In the genomic region with DNA sequence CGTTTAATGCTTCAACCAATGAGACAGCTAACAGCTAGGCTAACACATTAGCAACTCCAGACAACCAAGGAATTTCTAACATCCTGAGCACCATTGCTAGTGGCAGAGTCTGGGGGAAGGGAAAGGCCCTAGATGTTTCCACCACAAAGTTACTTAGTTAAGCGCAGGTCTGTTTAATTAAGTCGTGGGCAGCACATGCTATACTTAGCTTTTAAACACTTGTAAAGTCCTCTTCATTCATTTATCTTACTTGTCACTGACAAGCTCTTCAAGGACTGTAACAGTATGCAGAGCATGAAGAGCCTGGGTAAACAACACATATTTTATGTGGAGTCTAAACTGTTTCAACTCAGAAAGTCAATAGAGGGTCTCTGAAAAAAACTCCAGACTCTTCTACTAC, we compare ENCODE assay signal across 20 cellular contexts.
"Had no signal": no experiment of that assay in that cellular context is flagged by ENCODE, and none has a peak within 500 bp of the region (broad histone marks: within the 10 kb centered on the region; RNA-seq: fewer than 3 reads in every experiment).

No MANE protein-coding gene starts in this region.

- H3K27ac Mint-ChIP-seq: activated CD4-positive, alpha-beta T cell treated with anti-CD3 and anti-CD28 coated beads for 36 hours; activated CD8-positive, alpha-beta T cell treated with anti-CD3 and anti-CD28 coated beads for 36 hours; activated naive CD4-positive, alpha-beta T cell treated with anti-CD3 and anti-CD28 coated beads for 36 hours; naive thymus-derived CD4-positive, alpha-beta T cell; progenitor cell of endocrine pancreas; stimulated activated memory B cell treated with anti-CD40 and anti-IgM and Interleukin-4, amounts not matched to agents 10 μg/mL and 1 μg/mL and 100 μg/mL, for 72 hours had no signal

- FAIRE-seq: astrocyte, endothelial cell of umbilical vein, islet of Langerhans had no signal

- H3K9me3 ChIP-seq: colonic mucosa, right lobe of liver, spleen, tibial nerve had no signal

- H3K36me3 Mint-ChIP-seq: naive thymus-derived CD4-positive, alpha-beta T cell; stimulated activated memory B cell treated with anti-CD40 and anti-IgM and Interleukin-4, amounts not matched to agents 10 μg/mL and 1 μg/mL and 100 μg/mL, for 72 hours had no signal

- H3K4me3 Mint-ChIP-seq: activated CD4-positive, alpha-beta T cell treated with anti-CD3 and anti-CD28 coated beads for 36 hours; activated CD8-positive, alpha-beta T cell treated with anti-CD3 and anti-CD28 coated beads for 36 hours; activated naive CD4-positive, alpha-beta T cell treated with anti-CD3 and anti-CD28 coated beads for 36 hours; naive thymus-derived CD4-positive, alpha-beta T cell; stimulated activated memory B cell treated with anti-CD40 and anti-IgM and Interleukin-4, amounts not matched to agents 10 μg/mL and 1 μg/mL and 100 μg/mL, for 72 hours had no signal

- H3K4me3 ChIP-seq: colonic mucosa, right lobe of liver, spleen, tibial nerve had no signal

- DNase-seq: activated CD4-positive, alpha-beta T cell treated with anti-CD3 and anti-CD28 coated beads for 36 hours; activated CD8-positive, alpha-beta memory T cell treated with anti-CD3 and anti-CD28 coated beads, Interleukin-2, amount 50 U/mL, for 4 hours; activated CD8-positive, alpha-beta T cell treated with anti-CD3 and anti-CD28 coated beads for 36 hours; activated naive CD4-positive, alpha-beta T cell treated with anti-CD3 and anti-CD28 coated beads for 36 hours; colonic mucosa; effector CD4-positive, alpha-beta T cell; foreskin keratinocyte; head of caudate nucleus; naive thymus-derived CD4-positive, alpha-beta T cell; right lobe of liver; spleen; stimulated activated CD4-positive, alpha-beta T cell treated with anti-CD3 and anti-CD28 coated beads, Interleukin-1b, Interleukin-23, amount 100 ng/mL, for 48 hours; T-helper 1 cell; WERI-Rb-1 had no signal

- H3K27me3 ChIP-seq: colonic mucosa, foreskin keratinocyte, right lobe of liver, spleen, tibial nerve had no signal

- H3K4me1 Mint-ChIP-seq: activated CD4-positive, alpha-beta T cell treated with anti-CD3 and anti-CD28 coated beads for 36 hours; stimulated activated memory B cell treated with anti-CD40 and anti-IgM and Interleukin-4, amounts not matched to agents 10 μg/mL and 1 μg/mL and 100 μg/mL, for 72 hours had no signal

- H3K27ac ChIP-seq: colonic mucosa, foreskin keratinocyte, right lobe of liver, spleen, tibial nerve, WERI-Rb-1 had no signal

- ATAC-seq: activated CD4-positive, alpha-beta T cell treated with anti-CD3 and anti-CD28 coated beads for 36 hours; activated CD8-positive, alpha-beta T cell treated with anti-CD3 and anti-CD28 coated beads for 36 hours; foreskin keratinocyte; naive thymus-derived CD4-positive, alpha-beta T cell; right lobe of liver; stimulated activated memory B cell treated with anti-CD40 and anti-IgM and Interleukin-4, amounts not matched to agents 10 μg/mL and 1 μg/mL and 100 μg/mL, for 72 hours had no signal

- H3K4me1 ChIP-seq: colonic mucosa, foreskin keratinocyte, right lobe of liver, spleen, tibial nerve had no signal

- H3K27me3 Mint-ChIP-seq: activated CD8-positive, alpha-beta T cell treated with anti-CD3 and anti-CD28 coated beads for 36 hours; progenitor cell of endocrine pancreas; stimulated activated memory B cell treated with anti-CD40 and anti-IgM and Interleukin-4, amounts not matched to agents 10 μg/mL and 1 μg/mL and 100 μg/mL, for 72 hours had no signal

- H3K9me3 Mint-ChIP-seq: activated CD8-positive, alpha-beta T cell treated with anti-CD3 and anti-CD28 coated beads for 36 hours; activated naive CD4-positive, alpha-beta T cell treated with anti-CD3 and anti-CD28 coated beads for 36 hours had no signal
